Comparison of ENCODE assay signal across 2 cellular contexts in the genomic region with DNA sequence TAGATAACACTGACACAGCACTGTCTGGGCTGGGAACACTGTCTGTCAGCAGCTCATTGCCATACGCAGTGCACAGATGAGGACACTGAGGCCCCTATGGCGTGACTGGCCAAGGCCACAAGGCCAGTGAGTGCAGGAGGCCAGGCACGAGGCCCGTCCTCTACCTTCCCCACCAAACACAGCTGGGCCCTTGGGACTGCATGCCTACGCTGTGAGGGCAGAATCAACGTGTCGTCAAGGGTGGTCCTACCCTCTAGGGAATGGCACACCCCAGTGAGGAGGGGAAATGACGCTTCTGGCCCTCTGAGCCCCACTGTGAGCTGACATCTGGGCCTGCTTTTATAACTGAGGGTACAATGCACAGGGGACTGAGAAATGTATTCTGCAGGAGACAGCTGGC.
TF ChIP-seq lines count a peak whose summit lies in the region.

No MANE protein-coding gene starts in this region.

TF ChIP-seq in SK-N-SH, 30 proteins besides CTCF, POLR2A, EP300 and RAD21 (continued from another document):
- TF ChIP-seq, protein P1, sequence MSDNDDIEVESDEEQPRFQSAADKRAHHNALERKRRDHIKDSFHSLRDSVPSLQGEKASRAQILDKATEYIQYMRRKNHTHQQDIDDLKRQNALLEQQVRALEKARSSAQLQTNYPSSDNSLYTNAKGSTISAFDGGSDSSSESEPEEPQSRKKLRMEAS (IDR thresholded peaks at IDR 0.05; ENCODE audit: low read depth): no peak
- TF ChIP-seq, protein P2, sequence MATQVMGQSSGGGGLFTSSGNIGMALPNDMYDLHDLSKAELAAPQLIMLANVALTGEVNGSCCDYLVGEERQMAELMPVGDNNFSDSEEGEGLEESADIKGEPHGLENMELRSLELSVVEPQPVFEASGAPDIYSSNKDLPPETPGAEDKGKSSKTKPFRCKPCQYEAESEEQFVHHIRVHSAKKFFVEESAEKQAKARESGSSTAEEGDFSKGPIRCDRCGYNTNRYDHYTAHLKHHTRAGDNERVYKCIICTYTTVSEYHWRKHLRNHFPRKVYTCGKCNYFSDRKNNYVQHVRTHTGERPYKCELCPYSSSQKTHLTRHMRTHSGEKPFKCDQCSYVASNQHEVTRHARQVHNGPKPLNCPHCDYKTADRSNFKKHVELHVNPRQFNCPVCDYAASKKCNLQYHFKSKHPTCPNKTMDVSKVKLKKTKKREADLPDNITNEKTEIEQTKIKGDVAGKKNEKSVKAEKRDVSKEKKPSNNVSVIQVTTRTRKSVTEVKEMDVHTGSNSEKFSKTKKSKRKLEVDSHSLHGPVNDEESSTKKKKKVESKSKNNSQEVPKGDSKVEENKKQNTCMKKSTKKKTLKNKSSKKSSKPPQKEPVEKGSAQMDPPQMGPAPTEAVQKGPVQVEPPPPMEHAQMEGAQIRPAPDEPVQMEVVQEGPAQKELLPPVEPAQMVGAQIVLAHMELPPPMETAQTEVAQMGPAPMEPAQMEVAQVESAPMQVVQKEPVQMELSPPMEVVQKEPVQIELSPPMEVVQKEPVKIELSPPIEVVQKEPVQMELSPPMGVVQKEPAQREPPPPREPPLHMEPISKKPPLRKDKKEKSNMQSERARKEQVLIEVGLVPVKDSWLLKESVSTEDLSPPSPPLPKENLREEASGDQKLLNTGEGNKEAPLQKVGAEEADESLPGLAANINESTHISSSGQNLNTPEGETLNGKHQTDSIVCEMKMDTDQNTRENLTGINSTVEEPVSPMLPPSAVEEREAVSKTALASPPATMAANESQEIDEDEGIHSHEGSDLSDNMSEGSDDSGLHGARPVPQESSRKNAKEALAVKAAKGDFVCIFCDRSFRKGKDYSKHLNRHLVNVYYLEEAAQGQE (IDR thresholded peaks at IDR 0.05; ENCODE audit: low read depth, low read length): no peak
- TF ChIP-seq ELF1 (IDR thresholded peaks at IDR 0.05) (no peak), TAF1 (IDR thresholded peaks at IDR 0.05; ENCODE audit: borderline replicate concordance, low read depth, low read length) (no peak), GATA2 (CRISPR knock-in tag; IDR thresholded peaks at IDR 0.05) (no peak), FOSL2 (IDR thresholded peaks at IDR 0.05; ENCODE audit: borderline replicate concordance, low read depth) (no peak), JUND (IDR thresholded peaks at IDR 0.05) (no peak), MEF2A (IDR thresholded peaks at IDR 0.05; ENCODE audit: borderline replicate concordance, low read depth) (no peak), GABPA (IDR thresholded peaks at IDR 0.05; ENCODE audit: low read depth) (no peak), YY1 (IDR thresholded peaks at IDR 0.05; ENCODE audit: low read depth) (no peak), SIN3A (IDR thresholded peaks at IDR 0.05; ENCODE audit: borderline replicate concordance, low read depth, low read length) (no peak)

TF ChIP-seq in SK-N-SH treated with all-trans-retinoic acid at 6 μM for 48 hours, 23 proteins besides CTCF, POLR2A, EP300 and RAD21 (continued from another document):
- TF ChIP-seq, protein P3, sequence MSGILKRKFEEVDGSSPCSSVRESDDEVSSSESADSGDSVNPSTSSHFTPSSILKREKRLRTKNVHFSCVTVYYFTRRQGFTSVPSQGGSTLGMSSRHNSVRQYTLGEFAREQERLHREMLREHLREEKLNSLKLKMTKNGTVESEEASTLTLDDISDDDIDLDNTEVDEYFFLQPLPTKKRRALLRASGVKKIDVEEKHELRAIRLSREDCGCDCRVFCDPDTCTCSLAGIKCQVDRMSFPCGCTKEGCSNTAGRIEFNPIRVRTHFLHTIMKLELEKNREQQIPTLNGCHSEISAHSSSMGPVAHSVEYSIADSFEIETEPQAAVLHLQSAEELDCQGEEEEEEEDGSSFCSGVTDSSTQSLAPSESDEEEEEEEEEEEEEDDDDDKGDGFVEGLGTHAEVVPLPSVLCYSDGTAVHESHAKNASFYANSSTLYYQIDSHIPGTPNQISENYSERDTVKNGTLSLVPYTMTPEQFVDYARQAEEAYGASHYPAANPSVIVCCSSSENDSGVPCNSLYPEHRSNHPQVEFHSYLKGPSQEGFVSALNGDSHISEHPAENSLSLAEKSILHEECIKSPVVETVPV (CRISPR knock-in tag; IDR thresholded peaks at IDR 0.05): no peak
- no peak for TF ChIP-seq PPARA (CRISPR knock-in tag; IDR thresholded peaks at IDR 0.05; ENCODE audit: borderline replicate concordance)
- no peak for TF ChIP-seq BACH2 (CRISPR knock-in tag; IDR thresholded peaks at IDR 0.05; ENCODE audit: borderline replicate concordance)
- no peak for TF ChIP-seq ARNTL (CRISPR knock-in tag; IDR thresholded peaks at IDR 0.05; ENCODE audit: borderline replicate concordance, low read depth)
- no peak for TF ChIP-seq ZFP3 (CRISPR knock-in tag; IDR thresholded peaks at IDR 0.05)
- TF ChIP-seq ISL1 (CRISPR knock-in tag; IDR thresholded peaks at IDR 0.05): no peak
- no peak for TF ChIP-seq ZFP30 (CRISPR knock-in tag; IDR thresholded peaks at IDR 0.05)
- no peak for TF ChIP-seq OSR1 (CRISPR knock-in tag; IDR thresholded peaks at IDR 0.05)
- TF ChIP-seq TCF4 (CRISPR knock-in tag; IDR thresholded peaks at IDR 0.05; ENCODE audit: borderline replicate concordance): no peak
- TF ChIP-seq CSDC2 (CRISPR knock-in tag; IDR thresholded peaks at IDR 0.05): no peak
- TF ChIP-seq ESRRG (CRISPR knock-in tag; IDR thresholded peaks at IDR 0.05): no peak
